In the genomic region with DNA sequence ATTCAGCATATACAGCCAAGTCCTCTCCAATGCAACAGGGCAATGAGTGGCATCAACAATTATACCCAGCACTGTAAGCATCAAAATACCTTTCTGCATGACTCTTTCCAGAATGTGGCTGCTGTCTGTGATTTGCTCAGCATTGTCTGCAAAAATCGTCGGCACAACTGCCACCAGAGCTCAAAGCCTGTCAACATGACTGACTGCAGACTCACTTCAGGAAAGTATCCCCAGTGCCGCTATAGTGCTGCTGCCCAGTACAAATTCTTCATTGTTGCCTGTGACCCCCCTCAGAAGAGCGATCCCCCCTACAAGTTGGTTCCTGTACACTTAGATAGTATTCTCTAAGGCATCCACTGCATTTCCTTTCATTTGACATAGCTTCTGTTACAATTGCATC, we compare ENCODE assay signal across 10 cellular contexts. TPM values are rescaled to one million over a fixed set of nuclear protein-coding genes. Genes with fewer than 3 reads are reported as not detected.
A peak's percentile ranks its signal among the peaks of the same experiment; 100 is the strongest.
DNase-seq lines count a peak whose midpoint lies in the region; ATAC-seq and TF ChIP-seq lines count a peak whose summit lies in the region.
"Had no signal": no experiment of that assay in that cellular context is flagged by ENCODE, and none has a peak within 500 bp of the region (broad histone marks: within the 10 kb centered on the region; RNA-seq: fewer than 3 reads in every experiment).

No MANE protein-coding gene starts in this region.

- H3F3A ChIP-seq in GM23338 (replicated peaks; ENCODE audit: low read depth), result no peaks in the 10 kb centered on the region

- H3K9me2 ChIP-seq in GM23338 (ENCODE audit: insufficient read depth), result no peaks in the 10 kb centered on the region

- no peak for TF ChIP-seq CTCF in GM23338 (conservative IDR thresholded peaks at IDR 0.05; ENCODE audit: low read depth in 2 of 2)

- H3K36me3 Mint-ChIP-seq in GM23338 (ENCODE audit: low read depth) (peaks cover 5% of the 10 kb centered on the region; the same call in 1 of the 3 replicates), immature natural killer cell (peaks cover 0 to 3% (median 0%) of the 10 kb centered on the region in 3 donors)
- no peaks in the 10 kb centered on the region for H3K36me3 Mint-ChIP-seq in activated CD8-positive, alpha-beta T cell treated with anti-CD3 and anti-CD28 coated beads, Interleukin-2, amount 10 ng/mL, durations not matched to agents 7 days and 5 days (ENCODE audit: low read depth)
- no peaks in the 10 kb centered on the region for H3K36me3 Mint-ChIP-seq in stimulated activated effector memory CD8-positive, alpha-beta T cell treated with anti-CD3 and anti-CD28 coated beads, Interleukin-12 subunit alpha, Interleukin-12 subunit beta, amount 100 ng/mL, for 72 hours

- CTCF ChIA-PET in activated CD8-positive, alpha-beta T cell treated with anti-CD3 and anti-CD28 coated beads, Interleukin-2, amount 10 ng/mL, durations not matched to agents 7 days and 5 days (lab: Charles Lee), result interaction anchor here (1.4 to 2.9 kb wide), 2 partner anchors 178 to 190 kb away, joined by 3 to 10 read pairs; no protein-coding TSS in a partner anchor

- H3K9me3 Mint-ChIP-seq in GM23338 (no peaks in the 10 kb centered on the region; the same call in 2 of the 3 replicates), immature natural killer cell (no peaks in the 10 kb centered on the region)
- H3K9me3 Mint-ChIP-seq in activated CD8-positive, alpha-beta T cell treated with anti-CD3 and anti-CD28 coated beads, Interleukin-2, amount 10 ng/mL, durations not matched to agents 7 days and 5 days (ENCODE audit: insufficient read depth), result no peaks in the 10 kb centered on the region
- H3K9me3 Mint-ChIP-seq in stimulated activated effector memory CD8-positive, alpha-beta T cell treated with anti-CD3 and anti-CD28 coated beads, Interleukin-12 subunit alpha, Interleukin-12 subunit beta, amount 100 ng/mL, for 72 hours, result no peaks in the 10 kb centered on the region

- POLR2A ChIA-PET in activated CD8-positive, alpha-beta T cell treated with anti-CD3 and anti-CD28 coated beads, Interleukin-2, amount 10 ng/mL, durations not matched to agents 7 days and 5 days (lab: Charles Lee), result no interaction called here

- H3K4me1 ChIP-seq in GM23338 (ENCODE audit: insufficient read depth), result peaks cover 48% of the 10 kb centered on the region

- no peaks in the 10 kb centered on the region for H4K20me1 ChIP-seq in GM23338 (replicated peaks; ENCODE audit: insufficient read depth)

- H3K27me3 Mint-ChIP-seq in GM23338 (ENCODE audit: insufficient read depth, low read depth, poor library complexity) (peaks cover 6% of the 10 kb centered on the region), immature natural killer cell (ENCODE audit: low read depth in 3 of 3) (peaks cover 0 to 2% (median 2%) of the 10 kb centered on the region in 3 donors)
- H3K27me3 Mint-ChIP-seq in activated CD8-positive, alpha-beta T cell treated with anti-CD3 and anti-CD28 coated beads, Interleukin-2, amount 10 ng/mL, durations not matched to agents 7 days and 5 days (ENCODE audit: low read depth), result peaks cover 8% of the 10 kb centered on the region

- H3K4me3 ChIP-seq in GM23338, result peak overlapping the region; percentile 6

- H3K79me2 ChIP-seq in GM23338 (replicated peaks; ENCODE audit: insufficient read depth), result no peaks in the 10 kb centered on the region

- peak overlapping the region; percentile 59 for H3K4me2 ChIP-seq in GM23338

- H3K4me1 Mint-ChIP-seq in GM23338 (peaks cover 47% of the 10 kb centered on the region), immature natural killer cell (peaks cover 44 to 46% of the 10 kb centered on the region in 2 donors)
- peaks cover 28% of the 10 kb centered on the region for H3K4me1 Mint-ChIP-seq in activated CD8-positive, alpha-beta T cell treated with anti-CD3 and anti-CD28 coated beads, Interleukin-2, amount 10 ng/mL, durations not matched to agents 7 days and 5 days (ENCODE audit: low read depth)
- peaks cover 22% of the 10 kb centered on the region for H3K4me1 Mint-ChIP-seq in stimulated activated effector memory CD8-positive, alpha-beta T cell treated with anti-CD3 and anti-CD28 coated beads, Interleukin-12 subunit alpha, Interleukin-12 subunit beta, amount 100 ng/mL, for 72 hours

- H3K36me3 ChIP-seq in GM23338 (ENCODE audit: insufficient read depth), result no peaks in the 10 kb centered on the region

- no peaks in the 10 kb centered on the region for H3K27me3 ChIP-seq in GM23338 (ENCODE audit: insufficient read depth)

- H2AFZ ChIP-seq in GM23338, result peak overlapping the region; percentile 11; the same call in 1 of the 2 replicates

- H3K27ac Mint-ChIP-seq in GM23338 (peak overlapping the region; percentile 41), immature natural killer cell (peak overlapping the region; percentile 85 to 99 (median 93))
- peak overlapping the region; percentile 84 for H3K27ac Mint-ChIP-seq in activated CD8-positive, alpha-beta T cell treated with anti-CD3 and anti-CD28 coated beads, Interleukin-2, amount 10 ng/mL, durations not matched to agents 7 days and 5 days
- H3K27ac Mint-ChIP-seq in stimulated activated effector memory CD8-positive, alpha-beta T cell treated with anti-CD3 and anti-CD28 coated beads, Interleukin-12 subunit alpha, Interleukin-12 subunit beta, amount 100 ng/mL, for 72 hours, result peak overlapping the region; percentile 90

- ATAC-seq in GM23338, result peak; percentile 28
- peak; percentile 59 for ATAC-seq in activated CD8-positive, alpha-beta T cell treated with anti-CD3 and anti-CD28 coated beads, Interleukin-2, amount 10 ng/mL, durations not matched to agents 7 days and 5 days
- ATAC-seq in stimulated activated effector memory CD8-positive, alpha-beta T cell treated with anti-CD3 and anti-CD28 coated beads, Interleukin-12 subunit alpha, Interleukin-12 subunit beta, amount 100 ng/mL, for 72 hours, result peak; percentile 66
- no peak for ATAC-seq in left lobe of liver

- no peak for DNase-seq in GM23338 (ENCODE audit: low spot score)
- peak; percentile 24 for DNase-seq in activated CD8-positive, alpha-beta T cell treated with anti-CD3 and anti-CD28 coated beads, Interleukin-2, amount 10 ng/mL, durations not matched to agents 7 days and 5 days
- DNase-seq in immature natural killer cell, result no peak
- peak in 1 of 2 donors; percentile 55 for DNase-seq in stimulated activated effector memory CD8-positive, alpha-beta T cell treated with anti-CD3 and anti-CD28 coated beads, Interleukin-12 subunit alpha, Interleukin-12 subunit beta, amount 100 ng/mL, for 72 hours (ENCODE audit: low spot score in 2 of 2)
- no peak for DNase-seq in left lobe of liver (ENCODE audit: low spot score)
- no peak for DNase-seq in kidney tubule cell (ENCODE audit: low spot score)
- no peak for DNase-seq in GM03348 (ENCODE audit: low spot score)
- DNase-seq in NCI-H2029 treated with DMSO at 0.1 percent for 48 hours (lab: John Stamatoyannopoulos, UW), result no peak
- DNase-seq: NCI-H2171 had no signal

- H3K4me3 Mint-ChIP-seq in GM23338, result 0 out of 3 replicates have a peak overlapping the region, but pooled peaks have one; percentile 2
- peak overlapping the region; percentile 67 for H3K4me3 Mint-ChIP-seq in activated CD8-positive, alpha-beta T cell treated with anti-CD3 and anti-CD28 coated beads, Interleukin-2, amount 10 ng/mL, durations not matched to agents 7 days and 5 days
- H3K4me3 Mint-ChIP-seq in immature natural killer cell, result peak overlapping the region; percentile 74 to 84 (median 82)
- H3K4me3 Mint-ChIP-seq in stimulated activated effector memory CD8-positive, alpha-beta T cell treated with anti-CD3 and anti-CD28 coated beads, Interleukin-12 subunit alpha, Interleukin-12 subunit beta, amount 100 ng/mL, for 72 hours, result peak overlapping the region; percentile 62

- H3K27ac ChIP-seq in GM23338 (ENCODE audit: low read depth), result peak overlapping the region; percentile 73

RNA-seq across cellular contexts. Expression of a gene that starts 0.7 kb away (rescaled TPM):
- total RNA-seq in GM23338 (2014; rRNA removed; shearing (Covaris generic)), result 0.45 TPM in 1 of 2 replicates, not detected in the other
- polyA plus RNA-seq in GM23338 (2016; fragmentation: Nextera tagmentation; extraction: Ambion mirVana) (not detected in 2 replicates), immature natural killer cell (10 to 100 TPM; 13.3 to 37.1 (median 17.8) TPM)
- total RNA-seq in activated CD8-positive, alpha-beta T cell treated with anti-CD3 and anti-CD28 coated beads, Interleukin-2, amount 10 ng/mL, durations not matched to agents 7 days and 5 days, result 1 to 10 TPM in 1 of 2 experiments, under 1 TPM in 1; 0.83 to 1.1 TPM
- total RNA-seq in left lobe of liver, result 1.6 TPM
- polyA plus RNA-seq: keratinocyte had no signal

RNA-seq across cellular contexts. Expression of a gene that starts 13.6 kb away (rescaled TPM):
- not detected in 2 replicates for total RNA-seq in GM23338 (2014; rRNA removed; shearing (Covaris generic))
- polyA plus RNA-seq in GM23338 (2016; fragmentation: Nextera tagmentation; extraction: Ambion mirVana) (not detected in 2 replicates), immature natural killer cell (not detected)
- not detected for total RNA-seq in activated CD8-positive, alpha-beta T cell treated with anti-CD3 and anti-CD28 coated beads, Interleukin-2, amount 10 ng/mL, durations not matched to agents 7 days and 5 days
- total RNA-seq in left lobe of liver, result not detected
- polyA plus RNA-seq: keratinocyte had no signal

RNA-seq across cellular contexts. Expression of a gene that starts 20.8 kb away (rescaled TPM):
- 0.56 TPM in 1 of 2 replicates, not detected in the other for total RNA-seq in GM23338 (2014; rRNA removed; shearing (Covaris generic))
- polyA plus RNA-seq in GM23338 (2016; fragmentation: Nextera tagmentation; extraction: Ambion mirVana) (1.7 and 2.0 TPM in 2 replicates), immature natural killer cell (under 1 TPM in 1 of 3 donors, not detected in 2; 0.49 TPM)
- total RNA-seq in activated CD8-positive, alpha-beta T cell treated with anti-CD3 and anti-CD28 coated beads, Interleukin-2, amount 10 ng/mL, durations not matched to agents 7 days and 5 days, result not detected
- total RNA-seq in left lobe of liver, result 21.4 TPM

RNA-seq across cellular contexts. Expression of a gene that starts 36.1 kb away (rescaled TPM):
- not detected in 2 replicates for total RNA-seq in GM23338 (2014; rRNA removed; shearing (Covaris generic))
- polyA plus RNA-seq in GM23338 (2016; fragmentation: Nextera tagmentation; extraction: Ambion mirVana) (not detected in 2 replicates), immature natural killer cell (not detected)
- total RNA-seq in activated CD8-positive, alpha-beta T cell treated with anti-CD3 and anti-CD28 coated beads, Interleukin-2, amount 10 ng/mL, durations not matched to agents 7 days and 5 days, result not detected
- total RNA-seq in left lobe of liver, result not detected
- polyA plus RNA-seq: keratinocyte had no signal

Comparison
In these comparisons a context has a peak if more than half of its experiments do, and no peak if none do; other contexts are left out.
1. H3K27ac Mint-ChIP-seq: peak in every context shown above with its lines; median percentile 93 in immature natural killer cell; 90 in stimulated activated effector memory CD8-positive, alpha-beta T cell treated with anti-CD3 and anti-CD28 coated beads, Interleukin-12 subunit alpha, Interleukin-12 subunit beta, amount 100 ng/mL, for 72 hours; 84 in activated CD8-positive, alpha-beta T cell treated with anti-CD3 and anti-CD28 coated beads, Interleukin-2, amount 10 ng/mL, durations not matched to agents 7 days and 5 days; 41 in GM23338.
2. H3K4me3 Mint-ChIP-seq: peak in every context shown above with its lines; median percentile 82 in immature natural killer cell; 67 in activated CD8-positive, alpha-beta T cell treated with anti-CD3 and anti-CD28 coated beads, Interleukin-2, amount 10 ng/mL, durations not matched to agents 7 days and 5 days; 62 in stimulated activated effector memory CD8-positive, alpha-beta T cell treated with anti-CD3 and anti-CD28 coated beads, Interleukin-12 subunit alpha, Interleukin-12 subunit beta, amount 100 ng/mL, for 72 hours; 2 in GM23338.
3. RNA of a gene that starts 20.8 kb away (total RNA-seq): 21.4 TPM in left lobe of liver (single experiment); 0.56 TPM in GM23338 and not detected in activated CD8-positive, alpha-beta T cell treated with anti-CD3 and anti-CD28 coated beads, Interleukin-2, amount 10 ng/mL, durations not matched to agents 7 days and 5 days; every median in the first group is over 10 times any median in the second.